ENCODE assay signal across 8 cellular contexts in the genomic region with DNA sequence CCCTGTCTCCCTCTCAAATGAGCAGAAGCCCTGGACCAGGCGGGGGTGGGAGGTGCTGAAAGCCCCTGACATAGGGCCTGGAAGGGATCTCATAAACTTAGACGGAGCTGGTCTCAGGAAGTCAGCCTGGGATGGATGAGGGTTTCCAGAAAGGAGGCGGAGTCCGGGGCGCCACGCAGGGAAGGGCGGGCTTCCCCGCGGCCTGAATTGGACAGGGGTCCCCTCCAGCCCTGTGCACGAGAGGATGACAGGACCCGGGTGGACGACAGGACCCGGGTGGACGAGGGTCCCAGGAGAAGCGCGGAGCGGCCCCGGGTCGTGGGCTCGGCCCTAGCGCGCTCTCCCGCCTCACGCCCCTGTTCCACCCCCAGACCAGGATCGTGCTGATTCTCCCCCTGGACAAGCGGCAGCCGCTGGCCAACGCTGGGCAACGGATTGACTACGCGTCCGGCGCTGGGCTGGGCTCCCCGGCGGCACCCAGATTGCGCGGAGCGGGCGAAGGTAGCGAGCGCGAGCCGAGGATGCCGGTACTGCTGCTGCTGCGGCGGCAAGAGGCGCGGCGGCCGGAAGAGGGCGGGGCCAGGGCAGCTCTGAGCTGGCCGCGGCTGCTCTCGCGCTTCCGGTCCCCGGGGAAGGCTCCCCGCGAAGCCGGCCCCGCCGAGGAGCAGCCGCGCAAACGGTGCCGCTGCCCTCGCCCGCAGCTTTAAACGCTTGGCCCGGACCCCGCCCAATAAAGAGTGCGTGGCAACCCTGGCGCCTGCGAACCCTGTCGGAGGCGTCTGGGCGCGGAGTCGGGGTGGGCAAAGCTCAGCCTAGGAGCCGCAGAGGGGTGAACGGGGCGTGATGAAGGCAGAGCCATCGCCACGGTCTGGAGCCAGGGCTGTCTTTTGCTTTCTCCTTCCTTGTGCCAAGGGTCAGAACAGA. TPM values are rescaled to one million over a fixed set of nuclear protein-coding genes. Genes with fewer than 3 reads are reported as not detected.
DNase-seq lines count a peak whose midpoint lies in the region; ATAC-seq and TF ChIP-seq lines count a peak whose summit lies in the region.

No MANE protein-coding gene starts in this region.

- peak; percentile 71 for DNase-seq in AG10803 (ENCODE audit: low read depth)
- DNase-seq in HuH-7 (ENCODE audit: low spot score) = peak; percentile 97
- peak; percentile 84 to 94 (median 91) for DNase-seq in Peyer's patch
- DNase-seq in activated T-cell treated with anti-CD3 and anti-CD28 coated beads, Interleukin-2, amount 50 U/mL, for 4 hours = peak; percentile 74
- peak; percentile 61 for DNase-seq in stimulated activated CD8-positive, alpha-beta memory T cell treated with anti-CD3 and anti-CD28 coated beads, Interleukin-7, amount 100 ng/mL, for 24 hours (ENCODE audit: low read depth)

- H3K4me3 Mint-ChIP-seq in activated T-cell treated with anti-CD3 and anti-CD28 coated beads, Interleukin-2, amount 50 U/mL, for 4 hours = peak overlapping the region; percentile 84

- no peaks in the 10 kb centered on the region for H3K36me3 Mint-ChIP-seq in activated T-cell treated with anti-CD3 and anti-CD28 coated beads, Interleukin-2, amount 50 U/mL, for 4 hours (ENCODE audit: insufficient read depth)

- H3K9me3 Mint-ChIP-seq in activated T-cell treated with anti-CD3 and anti-CD28 coated beads, Interleukin-2, amount 50 U/mL, for 4 hours = no peaks in the 10 kb centered on the region

- H3K4me1 Mint-ChIP-seq in activated T-cell treated with anti-CD3 and anti-CD28 coated beads, Interleukin-2, amount 50 U/mL, for 4 hours (ENCODE audit: low read depth) = peaks cover 29% of the 10 kb centered on the region

- no peaks in the 10 kb centered on the region for H3K27me3 Mint-ChIP-seq in activated T-cell treated with anti-CD3 and anti-CD28 coated beads, Interleukin-2, amount 50 U/mL, for 4 hours (ENCODE audit: low read depth)

- H3K36me3 ChIP-seq in Peyer's patch (peaks cover 0 to 24% (median 0%) of the 10 kb centered on the region in 3 donors), muscle layer of colon (ENCODE audit: insufficient read depth, low read length) (peaks cover 19% of the 10 kb centered on the region)

- TF ChIP-seq POLR2A in Peyer's patch (IDR thresholded peaks at IDR 0.05) = peak; percentile 78 to 80

- H3K4me3 ChIP-seq in AG10803 (ENCODE audit: low read length) = peak overlapping the region; percentile 80
- peak overlapping the region; percentile 61 to 78 (median 72) for H3K4me3 ChIP-seq in Peyer's patch
- H3K4me3 ChIP-seq in muscle layer of colon (ENCODE audit: low read depth in 1 of 2, low read length in 2 of 2) = peak overlapping the region; percentile 78 to 81

- peak; percentile 49 for ATAC-seq in GM19043 (IDR thresholded peaks at IDR 0.05; ENCODE audit: low read depth, unreplicated experiment)
- ATAC-seq in activated T-cell treated with anti-CD3 and anti-CD28 coated beads, Interleukin-2, amount 50 U/mL, for 4 hours = peak; percentile 75 to 76
- ATAC-seq in esophagus mucosa = peak; percentile 64

- peak overlapping the region; percentile 77 for H3K9ac ChIP-seq in muscle layer of colon (ENCODE audit: low read length)

- H3K4me1 ChIP-seq in Peyer's patch (peaks cover 0 to 38% (median 10%) of the 10 kb centered on the region in 4 donors), muscle layer of colon (ENCODE audit: insufficient read depth, low read length) (peaks cover 34% of the 10 kb centered on the region)

- no peaks in the 10 kb centered on the region for H3K9me3 ChIP-seq in Peyer's patch
- no peaks in the 10 kb centered on the region for H3K9me3 ChIP-seq in muscle layer of colon (ENCODE audit: low read length)

- no peak for TF ChIP-seq CTCF in AG10803 (conservative IDR thresholded peaks at IDR 0.05; ENCODE audit: low read length)
- TF ChIP-seq CTCF in Peyer's patch (IDR thresholded peaks at IDR 0.05) = peak in 2 of 6 experiments; percentile 8 to 25

- H3K27me3 ChIP-seq in Peyer's patch = no peaks in the 10 kb centered on the region
- H3K27me3 ChIP-seq in muscle layer of colon (ENCODE audit: control insufficient read depth in 1 of 2, insufficient read depth in 2 of 2, low read length in 2 of 2) = no peaks in the 10 kb centered on the region

- H3K27ac ChIP-seq in Peyer's patch = peak overlapping the region; percentile 86 to 93 (median 91)
- H3K27ac ChIP-seq in muscle layer of colon (ENCODE audit: low read depth, low read length) = peak overlapping the region; percentile 98

RNA-seq across cellular contexts. Expression of gene C20orf144, which starts 1.3 kb away (rescaled TPM):
- total RNA-seq in Peyer's patch = not detected
- under 1 TPM; 0.11 to 0.38 (median 0.20) TPM for total RNA-seq in activated T-cell treated with anti-CD3 and anti-CD28 coated beads, Interleukin-2, amount 50 U/mL, for 4 hours
- total RNA-seq in esophagus mucosa = not detected

RNA-seq across cellular contexts. Expression of gene ACTL10, which starts 3.3 kb away (rescaled TPM):
- total RNA-seq in Peyer's patch (1 to 10 TPM in 3 of 4 donors, not detected in 1; 1.2 to 3.1 (median 2.5) TPM), esophagus mucosa (2.0 TPM)
- 1 to 10 TPM; 5.0 to 7.6 (median 6.9) TPM for total RNA-seq in activated T-cell treated with anti-CD3 and anti-CD28 coated beads, Interleukin-2, amount 50 U/mL, for 4 hours

RNA-seq across cellular contexts. Expression of gene NECAB3, which starts 10.8 kb away (rescaled TPM):
- total RNA-seq in Peyer's patch (100 to 1,000 TPM in 3 of 4 donors, 10 to 100 TPM in 1; 77.1 to 146 (median 110) TPM), esophagus mucosa (8.0 TPM)
- total RNA-seq in activated T-cell treated with anti-CD3 and anti-CD28 coated beads, Interleukin-2, amount 50 U/mL, for 4 hours = 10 to 100 TPM in 1 of 3 donors, 1 to 10 TPM in 2; 8.0 to 11.8 (median 9.7) TPM

RNA-seq across cellular contexts. Expression of gene E2F1, which starts 22.8 kb away (rescaled TPM):
- total RNA-seq in Peyer's patch (10 to 100 TPM in 1 of 4 donors, 1 to 10 TPM in 3; 2.1 to 32.2 (median 4.9) TPM), esophagus mucosa (3.7 TPM)
- total RNA-seq in activated T-cell treated with anti-CD3 and anti-CD28 coated beads, Interleukin-2, amount 50 U/mL, for 4 hours = 10 to 100 TPM; 57.5 to 60.2 (median 57.6) TPM

RNA-seq across cellular contexts. Expression of gene PXMP4, which starts 56.7 kb away (rescaled TPM):
- total RNA-seq in Peyer's patch = 10 to 100 TPM in 2 of 4 donors, 1 to 10 TPM in 1, under 1 TPM in 1; 0.83 to 15.3 (median 8.1) TPM
- total RNA-seq in activated T-cell treated with anti-CD3 and anti-CD28 coated beads, Interleukin-2, amount 50 U/mL, for 4 hours = 1 to 10 TPM; 4.2 to 4.9 (median 4.4) TPM
- 9.6 TPM for total RNA-seq in esophagus mucosa

Comparison
In these comparisons a context has a peak if more than half of its experiments do, and no peak if none do; other contexts are left out.
1. Peak in every context shown above with its lines: DNase-seq, ATAC-seq, H3K4me3 ChIP-seq and H3K27ac ChIP-seq.